ENCODE assay signal across 1 cellular context in the genomic region with DNA sequence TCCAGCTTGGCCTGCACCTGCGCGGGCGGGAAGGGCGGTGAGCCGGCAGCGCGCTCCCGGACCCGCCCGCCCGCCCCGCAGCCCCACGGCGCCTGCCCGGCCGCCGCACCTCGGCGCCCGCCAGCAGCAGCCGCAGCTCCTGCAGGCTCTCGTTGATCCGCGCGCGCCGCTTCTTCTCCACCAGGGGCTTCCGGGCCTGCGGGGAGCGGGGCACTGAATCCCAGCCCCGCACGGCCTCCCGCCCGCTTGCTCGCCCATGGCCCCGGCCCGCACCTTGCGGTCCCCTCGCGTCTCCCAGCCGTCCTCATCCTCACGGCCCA.
TF ChIP-seq lines count a peak whose summit lies in the region.

No MANE protein-coding gene starts in this region.

TF ChIP-seq in K562, 482 proteins besides CTCF, POLR2A, EP300 and RAD21:
- TF ChIP-seq, protein P1, sequence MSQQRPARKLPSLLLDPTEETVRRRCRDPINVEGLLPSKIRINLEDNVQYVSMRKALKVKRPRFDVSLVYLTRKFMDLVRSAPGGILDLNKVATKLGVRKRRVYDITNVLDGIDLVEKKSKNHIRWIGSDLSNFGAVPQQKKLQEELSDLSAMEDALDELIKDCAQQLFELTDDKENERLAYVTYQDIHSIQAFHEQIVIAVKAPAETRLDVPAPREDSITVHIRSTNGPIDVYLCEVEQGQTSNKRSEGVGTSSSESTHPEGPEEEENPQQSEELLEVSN (IDR thresholded peaks at IDR 0.05; ENCODE audit: borderline replicate concordance in 1 of 2, extremely low read depth in 1 of 2, insufficient read depth in 1 of 2, insufficient read length in 1 of 2, low read depth in 1 of 2, low read length in 1 of 2, poor library complexity in 1 of 2, severe bottlenecking in 1 of 2) = peak in 1 of 2 experiments; percentile 7
- no peak for TF ChIP-seq TGIF2 (CRISPR knock-in tag; IDR thresholded peaks at IDR 0.05)
- TF ChIP-seq RBM15 (IDR thresholded peaks at IDR 0.05; ENCODE audit: insufficient read depth, low read length) = no peak
- TF ChIP-seq, protein P2, sequence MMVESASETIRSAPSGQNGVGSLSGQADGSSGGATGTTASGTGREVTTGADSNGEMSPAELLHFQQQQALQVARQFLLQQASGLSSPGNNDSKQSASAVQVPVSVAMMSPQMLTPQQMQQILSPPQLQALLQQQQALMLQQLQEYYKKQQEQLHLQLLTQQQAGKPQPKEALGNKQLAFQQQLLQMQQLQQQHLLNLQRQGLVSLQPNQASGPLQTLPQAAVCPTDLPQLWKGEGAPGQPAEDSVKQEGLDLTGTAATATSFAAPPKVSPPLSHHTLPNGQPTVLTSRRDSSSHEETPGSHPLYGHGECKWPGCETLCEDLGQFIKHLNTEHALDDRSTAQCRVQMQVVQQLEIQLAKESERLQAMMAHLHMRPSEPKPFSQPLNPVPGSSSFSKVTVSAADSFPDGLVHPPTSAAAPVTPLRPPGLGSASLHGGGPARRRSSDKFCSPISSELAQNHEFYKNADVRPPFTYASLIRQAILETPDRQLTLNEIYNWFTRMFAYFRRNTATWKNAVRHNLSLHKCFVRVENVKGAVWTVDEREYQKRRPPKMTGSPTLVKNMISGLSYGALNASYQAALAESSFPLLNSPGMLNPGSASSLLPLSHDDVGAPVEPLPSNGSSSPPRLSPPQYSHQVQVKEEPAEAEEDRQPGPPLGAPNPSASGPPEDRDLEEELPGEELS (CRISPR knock-in tag; IDR thresholded peaks at IDR 0.05; ENCODE audit: borderline replicate concordance) = no peak
- TF ChIP-seq NR2F6 (CRISPR knock-in tag; IDR thresholded peaks at IDR 0.05) = no peak
- no peak for TF ChIP-seq TAL1 (IDR thresholded peaks at IDR 0.05)
- no peak for TF ChIP-seq PRMT5 (CRISPR knock-in tag; IDR thresholded peaks at IDR 0.05)
- 0 out of 2 replicates have a peak, but pooled peaks have one; percentile 41 for TF ChIP-seq ZBTB1 (CRISPR knock-in tag; IDR thresholded peaks at IDR 0.05; ENCODE audit: borderline replicate concordance, low read depth)
- no peak for TF ChIP-seq NRF1 (conservative IDR thresholded peaks at IDR 0.05 in 1 of 2, IDR thresholded peaks at IDR 0.05 in 1 of 2)
- TF ChIP-seq, protein P3, sequence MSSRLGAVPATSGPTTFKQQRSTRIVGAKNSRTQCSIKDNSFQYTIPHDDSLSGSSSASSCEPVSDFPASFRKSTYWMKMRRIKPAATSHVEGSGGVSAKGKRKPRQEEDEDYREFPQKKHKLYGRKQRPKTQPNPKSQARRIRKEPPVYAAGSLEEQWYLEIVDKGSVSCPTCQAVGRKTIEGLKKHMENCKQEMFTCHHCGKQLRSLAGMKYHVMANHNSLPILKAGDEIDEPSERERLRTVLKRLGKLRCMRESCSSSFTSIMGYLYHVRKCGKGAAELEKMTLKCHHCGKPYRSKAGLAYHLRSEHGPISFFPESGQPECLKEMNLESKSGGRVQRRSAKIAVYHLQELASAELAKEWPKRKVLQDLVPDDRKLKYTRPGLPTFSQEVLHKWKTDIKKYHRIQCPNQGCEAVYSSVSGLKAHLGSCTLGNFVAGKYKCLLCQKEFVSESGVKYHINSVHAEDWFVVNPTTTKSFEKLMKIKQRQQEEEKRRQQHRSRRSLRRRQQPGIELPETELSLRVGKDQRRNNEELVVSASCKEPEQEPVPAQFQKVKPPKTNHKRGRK (tag; IDR thresholded peaks at IDR 0.05) = no peak
- no peak for TF ChIP-seq NR0B1 (IDR thresholded peaks at IDR 0.05; ENCODE audit: partially characterized antibody)
- TF ChIP-seq ZNF408 (CRISPR knock-in tag; IDR thresholded peaks at IDR 0.05; ENCODE audit: low read depth) = no peak
TF ChIP-seq in K562: peak in this region for 2.
